Comparison of ENCODE assay signal across 6 cellular contexts in the genomic region with DNA sequence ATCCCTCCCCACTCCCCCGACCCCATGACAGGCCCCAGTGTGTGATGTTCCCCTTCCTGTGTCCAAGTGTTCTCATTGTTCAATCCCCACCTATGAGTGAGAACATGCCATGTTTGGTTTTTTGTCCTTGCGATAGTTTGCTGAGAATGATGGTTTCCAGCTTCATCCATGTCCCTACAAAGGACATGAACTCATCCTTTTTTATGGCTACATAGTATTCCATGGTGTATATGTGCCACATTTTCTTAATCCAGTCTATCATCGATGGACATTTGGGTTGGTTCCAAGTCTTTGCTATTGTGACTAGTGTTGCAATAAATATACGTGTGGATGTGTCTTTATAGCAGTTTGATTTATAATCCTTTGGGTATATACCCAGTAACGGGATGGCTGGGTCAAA. TPM values are rescaled to one million over a fixed set of nuclear protein-coding genes. Genes with fewer than 3 reads are reported as not detected.
DNase-seq lines count a peak whose midpoint lies in the region; ATAC-seq, FAIRE-seq and TF ChIP-seq lines count a peak whose summit lies in the region.
"Not testable (repeated sequence)": the region's sequence is repeated elsewhere in the genome, so short reads cannot be mapped to it uniquely, and the experiment has no call there.

No MANE protein-coding gene starts in this region.

- H3K27ac Mint-ChIP-seq in CD14-positive monocyte: peak overlapping the region in 5 of 7 donors; percentile 8 to 76 (median 30)
- peak overlapping the region; percentile 86 for H3K27ac Mint-ChIP-seq in type B pancreatic cell

- WGBS in prostate gland: 84% methylated on average over 5 of the region's 5 CpGs

- not testable (repeated sequence) for H3K9ac ChIP-seq in kidney (ENCODE audit: low read length in 2 of 2)

- H3K4me3 Mint-ChIP-seq in CD14-positive monocyte, type B pancreatic cell: not testable (repeated sequence)

- H3K27me3 ChIP-seq in prostate gland (replicated peaks; ENCODE audit: insufficient read depth); gastrocnemius medialis: not testable (repeated sequence)

- H3K4me3 ChIP-seq in kidney (ENCODE audit: low read length in 2 of 2); prostate gland: not testable (repeated sequence)
- peak overlapping the region in 1 of 4 donors; percentile 40 for H3K4me3 ChIP-seq in gastrocnemius medialis

- not testable (repeated sequence) for TF ChIP-seq CTCF in CD14-positive monocyte (IDR thresholded peaks at IDR 0.05); VCaP (conservative IDR thresholded peaks at IDR 0.05); kidney (IDR thresholded peaks at IDR 0.05; ENCODE audit: borderline replicate concordance, extremely low read depth, insufficient read depth); prostate gland (IDR thresholded peaks at IDR 0.05); gastrocnemius medialis (IDR thresholded peaks at IDR 0.05 in 4 of 5, conservative IDR thresholded peaks at IDR 0.05 in 1 of 5); type B pancreatic cell (conservative IDR thresholded peaks at IDR 0.05)

- H3K36me3 ChIP-seq in kidney (ENCODE audit: control insufficient read depth in 1 of 2, insufficient read depth in 2 of 2, low read length in 2 of 2); prostate gland; gastrocnemius medialis: not testable (repeated sequence)

- not testable (repeated sequence) for H3K9me3 Mint-ChIP-seq in CD14-positive monocyte, type B pancreatic cell

- DNase-seq in CD14-positive monocyte (ENCODE audit: low spot score); prostate gland (ENCODE audit: low spot score); gastrocnemius medialis; type B pancreatic cell (ENCODE audit: extremely low spot score, unreplicated experiment): not testable (repeated sequence)
- peak; percentile 6 for DNase-seq in kidney

- not testable (repeated sequence) for H3K27me3 Mint-ChIP-seq in CD14-positive monocyte (ENCODE audit: low read depth in 3 of 3); type B pancreatic cell

- FAIRE-seq in kidney (lab: Jason Lieb, UNC): not testable (repeated sequence)

- not testable (repeated sequence) for ATAC-seq in gastrocnemius medialis

- intact Hi-C loops in CD14-positive monocyte (cut with micrococcal nuclease); kidney (cut with DNase I); prostate gland (cut with DNase I); gastrocnemius medialis (cut with DNase I; ENCODE audit: low total_unique reads): not testable (repeated sequence)

- in situ Hi-C loops in gastrocnemius medialis (cut with MboI; ENCODE audit: low sequenced_read_pairs in 4 of 4): not testable (repeated sequence)

- not testable (repeated sequence) for TF ChIP-seq POLR2A in prostate gland (IDR thresholded peaks at IDR 0.05); gastrocnemius medialis (IDR thresholded peaks at IDR 0.05)

- H3K36me3 Mint-ChIP-seq in CD14-positive monocyte: peaks cover 53 to 75% of the 10 kb centered on the region in 2 donors
- not testable (repeated sequence) for H3K36me3 Mint-ChIP-seq in type B pancreatic cell

- H3K4me1 ChIP-seq in kidney (ENCODE audit: control insufficient read depth in 1 of 2, insufficient read depth in 1 of 2, low read depth in 1 of 2, low read length in 2 of 2); prostate gland (replicated peaks): not testable (repeated sequence)
- H3K4me1 ChIP-seq in gastrocnemius medialis: peaks cover 29 to 32% of the 10 kb centered on the region in 2 donors

- H3K27ac ChIP-seq in VCaP: peak overlapping the region; percentile 97
- not testable (repeated sequence) for H3K27ac ChIP-seq in kidney (ENCODE audit: low read depth in 2 of 2, low read length in 2 of 2)
- peak overlapping the region; percentile 58 to 70 for H3K27ac ChIP-seq in prostate gland
- H3K27ac ChIP-seq in gastrocnemius medialis: peak overlapping the region; percentile 85 to 92 (median 90)

- not testable (repeated sequence) for H3K9me3 ChIP-seq in kidney (ENCODE audit: control insufficient read depth in 1 of 2, low read length in 2 of 2); prostate gland; gastrocnemius medialis

- H3K4me1 Mint-ChIP-seq in CD14-positive monocyte: not testable (repeated sequence)
- H3K4me1 Mint-ChIP-seq in type B pancreatic cell (ENCODE audit: unreplicated experiment): peaks cover 19% of the 10 kb centered on the region

RNA-seq across cellular contexts. Expression of gene DOP1B, which starts 43.0 kb away (rescaled TPM):
- polyA plus RNA-seq in CD14-positive monocyte: 10 to 100 TPM in 1 of 2 donors, 1 to 10 TPM in 1; 6.0 to 11.0 TPM
- 19.2 TPM for total RNA-seq in kidney
- polyA plus RNA-seq in kidney (ENCODE audit: insufficient read depth, low read depth, low replicate concordance): 1.2 TPM
- 10 to 100 TPM; 28.4 to 93.3 TPM for total RNA-seq in prostate gland
- 10 to 100 TPM; 10.4 to 16.5 (median 13.5) TPM for total RNA-seq in gastrocnemius medialis
- 26.5 and 29.9 TPM in 2 replicates for total RNA-seq in type B pancreatic cell (ENCODE audit: low replicate concordance)
